In the genomic region with DNA sequence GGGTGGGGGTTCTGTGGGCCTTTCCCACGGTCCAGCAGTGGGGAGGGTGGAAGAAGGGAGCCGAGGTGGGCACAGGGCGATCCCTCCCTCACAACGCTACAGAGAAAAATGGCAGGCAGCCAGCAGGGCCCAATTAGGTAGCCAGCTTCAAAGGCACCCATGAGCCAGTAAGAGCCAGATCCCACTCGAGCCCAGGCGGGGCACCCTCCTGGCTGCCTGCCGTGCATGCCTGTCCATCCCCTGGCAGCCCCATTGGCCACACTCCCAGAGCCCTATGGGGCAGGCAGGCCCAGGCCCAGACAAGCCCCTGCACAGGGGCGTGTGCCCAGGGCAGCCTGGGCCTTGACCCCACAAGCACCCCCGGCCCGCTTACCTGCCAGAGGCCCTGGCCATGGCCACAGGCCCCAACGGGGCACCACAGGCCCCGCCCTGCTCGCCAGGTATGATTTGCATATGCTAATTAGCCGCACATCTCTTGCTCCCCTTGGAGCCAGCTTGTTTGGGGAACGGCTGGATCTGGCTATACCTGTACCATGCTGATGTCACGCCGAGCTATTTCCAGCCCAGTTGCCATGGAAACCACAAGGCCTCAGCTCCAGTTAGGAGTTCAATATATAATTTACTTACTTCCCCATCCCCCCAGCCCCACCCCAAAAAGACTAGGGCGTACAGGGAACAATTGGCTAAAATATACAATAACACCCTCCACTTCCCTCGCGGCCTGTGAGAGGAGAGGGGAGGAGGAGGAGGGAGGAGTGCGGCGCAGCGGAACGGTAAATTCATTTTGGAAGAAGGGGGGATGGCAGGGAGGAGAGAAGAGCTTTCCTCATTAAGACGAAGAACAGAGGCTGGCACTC, we compare ENCODE assay signal across 1 cellular context.
TF ChIP-seq lines count a peak whose summit lies in the region.

No MANE protein-coding gene starts in this region.

TF ChIP-seq in WTC11, 78 proteins besides CTCF, POLR2A, EP300 and RAD21 (continued from another document):
- TF ChIP-seq, protein P1, sequence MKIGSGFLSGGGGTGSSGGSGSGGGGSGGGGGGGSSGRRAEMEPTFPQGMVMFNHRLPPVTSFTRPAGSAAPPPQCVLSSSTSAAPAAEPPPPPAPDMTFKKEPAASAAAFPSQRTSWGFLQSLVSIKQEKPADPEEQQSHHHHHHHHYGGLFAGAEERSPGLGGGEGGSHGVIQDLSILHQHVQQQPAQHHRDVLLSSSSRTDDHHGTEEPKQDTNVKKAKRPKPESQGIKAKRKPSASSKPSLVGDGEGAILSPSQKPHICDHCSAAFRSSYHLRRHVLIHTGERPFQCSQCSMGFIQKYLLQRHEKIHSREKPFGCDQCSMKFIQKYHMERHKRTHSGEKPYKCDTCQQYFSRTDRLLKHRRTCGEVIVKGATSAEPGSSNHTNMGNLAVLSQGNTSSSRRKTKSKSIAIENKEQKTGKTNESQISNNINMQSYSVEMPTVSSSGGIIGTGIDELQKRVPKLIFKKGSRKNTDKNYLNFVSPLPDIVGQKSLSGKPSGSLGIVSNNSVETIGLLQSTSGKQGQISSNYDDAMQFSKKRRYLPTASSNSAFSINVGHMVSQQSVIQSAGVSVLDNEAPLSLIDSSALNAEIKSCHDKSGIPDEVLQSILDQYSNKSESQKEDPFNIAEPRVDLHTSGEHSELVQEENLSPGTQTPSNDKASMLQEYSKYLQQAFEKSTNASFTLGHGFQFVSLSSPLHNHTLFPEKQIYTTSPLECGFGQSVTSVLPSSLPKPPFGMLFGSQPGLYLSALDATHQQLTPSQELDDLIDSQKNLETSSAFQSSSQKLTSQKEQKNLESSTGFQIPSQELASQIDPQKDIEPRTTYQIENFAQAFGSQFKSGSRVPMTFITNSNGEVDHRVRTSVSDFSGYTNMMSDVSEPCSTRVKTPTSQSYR (CRISPR knock-in tag; IDR thresholded peaks at IDR 0.05) = no peak
- TF ChIP-seq CREM (CRISPR knock-in tag; IDR thresholded peaks at IDR 0.05) (no peak), JUN (CRISPR knock-in tag; IDR thresholded peaks at IDR 0.05) (no peak), TEAD4 (CRISPR knock-in tag; IDR thresholded peaks at IDR 0.05) (no peak), ELF4 (CRISPR knock-in tag; IDR thresholded peaks at IDR 0.05; ENCODE audit: low read depth) (no peak)
- TF ChIP-seq, protein P2, sequence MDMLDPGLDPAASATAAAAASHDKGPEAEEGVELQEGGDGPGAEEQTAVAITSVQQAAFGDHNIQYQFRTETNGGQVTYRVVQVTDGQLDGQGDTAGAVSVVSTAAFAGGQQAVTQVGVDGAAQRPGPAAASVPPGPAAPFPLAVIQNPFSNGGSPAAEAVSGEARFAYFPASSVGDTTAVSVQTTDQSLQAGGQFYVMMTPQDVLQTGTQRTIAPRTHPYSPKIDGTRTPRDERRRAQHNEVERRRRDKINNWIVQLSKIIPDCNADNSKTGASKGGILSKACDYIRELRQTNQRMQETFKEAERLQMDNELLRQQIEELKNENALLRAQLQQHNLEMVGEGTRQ (CRISPR knock-in tag; IDR thresholded peaks at IDR 0.05) = no peak
- TF ChIP-seq, protein P3, sequence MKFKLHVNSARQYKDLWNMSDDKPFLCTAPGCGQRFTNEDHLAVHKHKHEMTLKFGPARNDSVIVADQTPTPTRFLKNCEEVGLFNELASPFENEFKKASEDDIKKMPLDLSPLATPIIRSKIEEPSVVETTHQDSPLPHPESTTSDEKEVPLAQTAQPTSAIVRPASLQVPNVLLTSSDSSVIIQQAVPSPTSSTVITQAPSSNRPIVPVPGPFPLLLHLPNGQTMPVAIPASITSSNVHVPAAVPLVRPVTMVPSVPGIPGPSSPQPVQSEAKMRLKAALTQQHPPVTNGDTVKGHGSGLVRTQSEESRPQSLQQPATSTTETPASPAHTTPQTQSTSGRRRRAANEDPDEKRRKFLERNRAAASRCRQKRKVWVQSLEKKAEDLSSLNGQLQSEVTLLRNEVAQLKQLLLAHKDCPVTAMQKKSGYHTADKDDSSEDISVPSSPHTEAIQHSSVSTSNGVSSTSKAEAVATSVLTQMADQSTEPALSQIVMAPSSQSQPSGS (CRISPR knock-in tag; IDR thresholded peaks at IDR 0.05; ENCODE audit: borderline replicate concordance, low read depth) = no peak
- TF ChIP-seq, protein P4, sequence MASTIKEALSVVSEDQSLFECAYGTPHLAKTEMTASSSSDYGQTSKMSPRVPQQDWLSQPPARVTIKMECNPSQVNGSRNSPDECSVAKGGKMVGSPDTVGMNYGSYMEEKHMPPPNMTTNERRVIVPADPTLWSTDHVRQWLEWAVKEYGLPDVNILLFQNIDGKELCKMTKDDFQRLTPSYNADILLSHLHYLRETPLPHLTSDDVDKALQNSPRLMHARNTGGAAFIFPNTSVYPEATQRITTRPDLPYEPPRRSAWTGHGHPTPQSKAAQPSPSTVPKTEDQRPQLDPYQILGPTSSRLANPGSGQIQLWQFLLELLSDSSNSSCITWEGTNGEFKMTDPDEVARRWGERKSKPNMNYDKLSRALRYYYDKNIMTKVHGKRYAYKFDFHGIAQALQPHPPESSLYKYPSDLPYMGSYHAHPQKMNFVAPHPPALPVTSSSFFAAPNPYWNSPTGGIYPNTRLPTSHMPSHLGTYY (CRISPR knock-in tag; IDR thresholded peaks at IDR 0.05) = no peak
TF ChIP-seq in WTC11: peak in this region for 0.
